In genomic region chr10:47330804-47331203, GRCh38 we compare ENCODE assay signal across 20 cellular contexts. TPM values are rescaled to one million over a fixed set of nuclear protein-coding genes. Genes with fewer than 3 reads are reported as not detected.
"Had no signal": no experiment of that assay in that cellular context is flagged by ENCODE, and none has a peak within 500 bp of the region (broad histone marks: within the 10 kb centered on the region; RNA-seq: fewer than 3 reads in every experiment).

No MANE protein-coding gene starts in this region.

- H3K4me1 ChIP-seq: psoas muscle, thyroid gland, vagina had no signal

- ATAC-seq: activated CD8-positive, alpha-beta T cell treated with anti-CD3 and anti-CD28 coated beads for 36 hours; natural killer cell treated with Interleukin-12 subunit alpha and Interleukin-12 subunit beta and Interleukin-15 and Interleukin-18, amount 100 ng/mL, for 72 hours; psoas muscle; sciatic nerve had no signal

- H3K36me3 ChIP-seq: thyroid gland, vagina had no signal

- H3K9me3 ChIP-seq: psoas muscle, thyroid gland, vagina had no signal

- H3K4me3 ChIP-seq: lung, psoas muscle, thyroid gland, vagina had no signal

- H3K27me3 ChIP-seq: thyroid gland, vagina had no signal

- DNase-seq: activated CD4-positive, alpha-beta T cell treated with anti-CD3 and anti-CD28 coated beads for 4 hours; activated CD8-positive, alpha-beta memory T cell treated with anti-CD3 and anti-CD28 coated beads, Interleukin-2, amount 50 U/mL, for 4 hours; activated CD8-positive, alpha-beta T cell treated with anti-CD3 and anti-CD28 coated beads for 36 hours; activated naive CD4-positive, alpha-beta T cell treated with anti-CD3 and anti-CD28 coated beads, Interleukin-2, amount 10 ng/mL, durations not matched to agents 7 days and 5 days; caudate nucleus; effector memory CD4-positive, alpha-beta T cell; kidney glomerular epithelial cell; nucleus accumbens; stimulated activated CD4-positive, alpha-beta T cell treated with anti-CD3 and anti-CD28 coated beads, Interleukin-4, amount 100 ng/mL, for 1 hour; stimulated activated CD8-positive, alpha-beta memory T cell treated with anti-CD3 and anti-CD28 coated beads, Interleukin-4, amount 100 ng/mL, for 48 hours; thyroid gland had no signal

- H3K27ac ChIP-seq: epithelial cell of prostate, psoas muscle, thyroid gland, vagina had no signal

RNA-seq across cellular contexts. Expression of gene GDF2, which starts 8.6 kb away (rescaled TPM):
- total RNA-seq: activated CD8-positive, alpha-beta T cell treated with anti-CD3 and anti-CD28 coated beads for 36 hours; activated T-helper 1 cell treated with anti-CD3 and anti-CD28 coated beads, Interleukin-12 subunit alpha, Interleukin-12 subunit beta, Interleukin-2, Interleukin-4 antibody, amounts not matched to agents 30 ng/mL and 10 ng/mL and 1 ng/mL, durations not matched to agents 14 hours and 24 hours and 36 hours; lung; natural killer cell treated with Interleukin-12 subunit alpha and Interleukin-12 subunit beta and Interleukin-15 and Interleukin-18, amount 100 ng/mL, for 72 hours; psoas muscle; sciatic nerve; T-helper 1 cell treated with Interleukin-12 subunit alpha and Interleukin-12 subunit beta and Interleukin-4 antibody, amounts not matched to agents 30 ng/mL and 1 ng/mL, for 36 hours; thyroid gland; vagina had no signal
- polyA plus RNA-seq: adipose tissue, lung, psoas muscle had no signal

RNA-seq across cellular contexts. Expression of gene RBP3, which starts 17.4 kb away (rescaled TPM):
- total RNA-seq: activated CD8-positive, alpha-beta T cell treated with anti-CD3 and anti-CD28 coated beads for 36 hours; activated T-helper 1 cell treated with anti-CD3 and anti-CD28 coated beads, Interleukin-12 subunit alpha, Interleukin-12 subunit beta, Interleukin-2, Interleukin-4 antibody, amounts not matched to agents 30 ng/mL and 10 ng/mL and 1 ng/mL, durations not matched to agents 14 hours and 24 hours and 36 hours; lung; natural killer cell treated with Interleukin-12 subunit alpha and Interleukin-12 subunit beta and Interleukin-15 and Interleukin-18, amount 100 ng/mL, for 72 hours; psoas muscle; sciatic nerve; T-helper 1 cell treated with Interleukin-12 subunit alpha and Interleukin-12 subunit beta and Interleukin-4 antibody, amounts not matched to agents 30 ng/mL and 1 ng/mL, for 36 hours; thyroid gland; vagina had no signal
- polyA plus RNA-seq: adipose tissue, psoas muscle had no signal

RNA-seq across cellular contexts. Expression of gene GDF10, which starts 30.8 kb away (rescaled TPM):
- total RNA-seq: natural killer cell treated with Interleukin-12 subunit alpha and Interleukin-12 subunit beta and Interleukin-15 and Interleukin-18, amount 100 ng/mL, for 72 hours; T-helper 1 cell treated with Interleukin-12 subunit alpha and Interleukin-12 subunit beta and Interleukin-4 antibody, amounts not matched to agents 30 ng/mL and 1 ng/mL, for 36 hours had no signal

RNA-seq across cellular contexts. Expression of gene ZNF488, which starts 53.3 kb away (rescaled TPM):
- total RNA-seq: activated T-helper 1 cell treated with anti-CD3 and anti-CD28 coated beads, Interleukin-12 subunit alpha, Interleukin-12 subunit beta, Interleukin-2, Interleukin-4 antibody, amounts not matched to agents 30 ng/mL and 10 ng/mL and 1 ng/mL, durations not matched to agents 14 hours and 24 hours and 36 hours; natural killer cell treated with Interleukin-12 subunit alpha and Interleukin-12 subunit beta and Interleukin-15 and Interleukin-18, amount 100 ng/mL, for 72 hours; T-helper 1 cell treated with Interleukin-12 subunit alpha and Interleukin-12 subunit beta and Interleukin-4 antibody, amounts not matched to agents 30 ng/mL and 1 ng/mL, for 36 hours; vagina had no signal
